In the genomic region with DNA sequence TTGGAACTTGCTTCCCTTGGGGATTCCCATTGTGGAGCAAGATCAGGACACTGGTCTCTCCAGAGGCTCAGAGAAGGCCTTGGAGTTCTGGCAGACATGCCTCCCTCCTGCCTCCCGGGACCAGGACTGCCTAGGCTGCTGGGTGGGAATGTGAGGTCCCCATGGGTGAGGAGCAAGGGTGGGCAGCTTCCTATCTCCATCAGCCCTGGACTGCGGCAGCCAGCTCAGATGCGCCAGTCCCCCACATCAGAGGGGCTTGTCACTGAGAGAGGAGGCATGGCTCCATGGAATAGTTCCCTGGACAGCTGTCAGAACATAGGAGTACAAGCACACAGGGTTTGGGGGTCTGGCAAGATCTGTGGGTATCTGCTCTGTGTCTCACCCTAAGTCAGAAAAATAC, we compare ENCODE assay signal across 2 cellular contexts.
TF ChIP-seq lines count a peak whose summit lies in the region.

No MANE protein-coding gene starts in this region.

TF ChIP-seq in H1, 55 proteins besides CTCF, POLR2A, EP300 and RAD21:
- TF ChIP-seq, protein P1, sequence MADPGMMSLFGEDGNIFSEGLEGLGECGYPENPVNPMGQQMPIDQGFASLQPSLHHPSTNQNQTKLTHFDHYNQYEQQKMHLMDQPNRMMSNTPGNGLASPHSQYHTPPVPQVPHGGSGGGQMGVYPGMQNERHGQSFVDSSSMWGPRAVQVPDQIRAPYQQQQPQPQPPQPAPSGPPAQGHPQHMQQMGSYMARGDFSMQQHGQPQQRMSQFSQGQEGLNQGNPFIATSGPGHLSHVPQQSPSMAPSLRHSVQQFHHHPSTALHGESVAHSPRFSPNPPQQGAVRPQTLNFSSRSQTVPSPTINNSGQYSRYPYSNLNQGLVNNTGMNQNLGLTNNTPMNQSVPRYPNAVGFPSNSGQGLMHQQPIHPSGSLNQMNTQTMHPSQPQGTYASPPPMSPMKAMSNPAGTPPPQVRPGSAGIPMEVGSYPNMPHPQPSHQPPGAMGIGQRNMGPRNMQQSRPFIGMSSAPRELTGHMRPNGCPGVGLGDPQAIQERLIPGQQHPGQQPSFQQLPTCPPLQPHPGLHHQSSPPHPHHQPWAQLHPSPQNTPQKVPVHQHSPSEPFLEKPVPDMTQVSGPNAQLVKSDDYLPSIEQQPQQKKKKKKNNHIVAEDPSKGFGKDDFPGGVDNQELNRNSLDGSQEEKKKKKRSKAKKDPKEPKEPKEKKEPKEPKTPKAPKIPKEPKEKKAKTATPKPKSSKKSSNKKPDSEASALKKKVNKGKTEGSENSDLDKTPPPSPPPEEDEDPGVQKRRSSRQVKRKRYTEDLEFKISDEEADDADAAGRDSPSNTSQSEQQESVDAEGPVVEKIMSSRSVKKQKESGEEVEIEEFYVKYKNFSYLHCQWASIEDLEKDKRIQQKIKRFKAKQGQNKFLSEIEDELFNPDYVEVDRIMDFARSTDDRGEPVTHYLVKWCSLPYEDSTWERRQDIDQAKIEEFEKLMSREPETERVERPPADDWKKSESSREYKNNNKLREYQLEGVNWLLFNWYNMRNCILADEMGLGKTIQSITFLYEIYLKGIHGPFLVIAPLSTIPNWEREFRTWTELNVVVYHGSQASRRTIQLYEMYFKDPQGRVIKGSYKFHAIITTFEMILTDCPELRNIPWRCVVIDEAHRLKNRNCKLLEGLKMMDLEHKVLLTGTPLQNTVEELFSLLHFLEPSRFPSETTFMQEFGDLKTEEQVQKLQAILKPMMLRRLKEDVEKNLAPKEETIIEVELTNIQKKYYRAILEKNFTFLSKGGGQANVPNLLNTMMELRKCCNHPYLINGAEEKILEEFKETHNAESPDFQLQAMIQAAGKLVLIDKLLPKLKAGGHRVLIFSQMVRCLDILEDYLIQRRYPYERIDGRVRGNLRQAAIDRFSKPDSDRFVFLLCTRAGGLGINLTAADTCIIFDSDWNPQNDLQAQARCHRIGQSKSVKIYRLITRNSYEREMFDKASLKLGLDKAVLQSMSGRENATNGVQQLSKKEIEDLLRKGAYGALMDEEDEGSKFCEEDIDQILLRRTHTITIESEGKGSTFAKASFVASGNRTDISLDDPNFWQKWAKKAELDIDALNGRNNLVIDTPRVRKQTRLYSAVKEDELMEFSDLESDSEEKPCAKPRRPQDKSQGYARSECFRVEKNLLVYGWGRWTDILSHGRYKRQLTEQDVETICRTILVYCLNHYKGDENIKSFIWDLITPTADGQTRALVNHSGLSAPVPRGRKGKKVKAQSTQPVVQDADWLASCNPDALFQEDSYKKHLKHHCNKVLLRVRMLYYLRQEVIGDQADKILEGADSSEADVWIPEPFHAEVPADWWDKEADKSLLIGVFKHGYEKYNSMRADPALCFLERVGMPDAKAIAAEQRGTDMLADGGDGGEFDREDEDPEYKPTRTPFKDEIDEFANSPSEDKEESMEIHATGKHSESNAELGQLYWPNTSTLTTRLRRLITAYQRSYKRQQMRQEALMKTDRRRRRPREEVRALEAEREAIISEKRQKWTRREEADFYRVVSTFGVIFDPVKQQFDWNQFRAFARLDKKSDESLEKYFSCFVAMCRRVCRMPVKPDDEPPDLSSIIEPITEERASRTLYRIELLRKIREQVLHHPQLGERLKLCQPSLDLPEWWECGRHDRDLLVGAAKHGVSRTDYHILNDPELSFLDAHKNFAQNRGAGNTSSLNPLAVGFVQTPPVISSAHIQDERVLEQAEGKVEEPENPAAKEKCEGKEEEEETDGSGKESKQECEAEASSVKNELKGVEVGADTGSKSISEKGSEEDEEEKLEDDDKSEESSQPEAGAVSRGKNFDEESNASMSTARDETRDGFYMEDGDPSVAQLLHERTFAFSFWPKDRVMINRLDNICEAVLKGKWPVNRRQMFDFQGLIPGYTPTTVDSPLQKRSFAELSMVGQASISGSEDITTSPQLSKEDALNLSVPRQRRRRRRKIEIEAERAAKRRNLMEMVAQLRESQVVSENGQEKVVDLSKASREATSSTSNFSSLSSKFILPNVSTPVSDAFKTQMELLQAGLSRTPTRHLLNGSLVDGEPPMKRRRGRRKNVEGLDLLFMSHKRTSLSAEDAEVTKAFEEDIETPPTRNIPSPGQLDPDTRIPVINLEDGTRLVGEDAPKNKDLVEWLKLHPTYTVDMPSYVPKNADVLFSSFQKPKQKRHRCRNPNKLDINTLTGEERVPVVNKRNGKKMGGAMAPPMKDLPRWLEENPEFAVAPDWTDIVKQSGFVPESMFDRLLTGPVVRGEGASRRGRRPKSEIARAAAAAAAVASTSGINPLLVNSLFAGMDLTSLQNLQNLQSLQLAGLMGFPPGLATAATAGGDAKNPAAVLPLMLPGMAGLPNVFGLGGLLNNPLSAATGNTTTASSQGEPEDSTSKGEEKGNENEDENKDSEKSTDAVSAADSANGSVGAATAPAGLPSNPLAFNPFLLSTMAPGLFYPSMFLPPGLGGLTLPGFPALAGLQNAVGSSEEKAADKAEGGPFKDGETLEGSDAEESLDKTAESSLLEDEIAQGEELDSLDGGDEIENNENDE (IDR thresholded peaks at IDR 0.05; ENCODE audit: insufficient replicate concordance, low read length), result no peak
- no peak for TF ChIP-seq CEBPB (IDR thresholded peaks at IDR 0.05; ENCODE audit: low read depth, low read length)

TF ChIP-seq in neural cell, 6 proteins besides CTCF, POLR2A, EP300 and RAD21:
- TF ChIP-seq TAF1 (IDR thresholded peaks at IDR 0.05; ENCODE audit: low read depth), result no peak
- TF ChIP-seq SMC3 (conservative IDR thresholded peaks at IDR 0.05; ENCODE audit: poor library complexity), result no peak
- TF ChIP-seq POLR2AphosphoS5 (IDR thresholded peaks at IDR 0.05), result no peak
- no peak for TF ChIP-seq MXI1 (conservative IDR thresholded peaks at IDR 0.05; ENCODE audit: poor library complexity, severe bottlenecking)
- TF ChIP-seq, protein P2, sequence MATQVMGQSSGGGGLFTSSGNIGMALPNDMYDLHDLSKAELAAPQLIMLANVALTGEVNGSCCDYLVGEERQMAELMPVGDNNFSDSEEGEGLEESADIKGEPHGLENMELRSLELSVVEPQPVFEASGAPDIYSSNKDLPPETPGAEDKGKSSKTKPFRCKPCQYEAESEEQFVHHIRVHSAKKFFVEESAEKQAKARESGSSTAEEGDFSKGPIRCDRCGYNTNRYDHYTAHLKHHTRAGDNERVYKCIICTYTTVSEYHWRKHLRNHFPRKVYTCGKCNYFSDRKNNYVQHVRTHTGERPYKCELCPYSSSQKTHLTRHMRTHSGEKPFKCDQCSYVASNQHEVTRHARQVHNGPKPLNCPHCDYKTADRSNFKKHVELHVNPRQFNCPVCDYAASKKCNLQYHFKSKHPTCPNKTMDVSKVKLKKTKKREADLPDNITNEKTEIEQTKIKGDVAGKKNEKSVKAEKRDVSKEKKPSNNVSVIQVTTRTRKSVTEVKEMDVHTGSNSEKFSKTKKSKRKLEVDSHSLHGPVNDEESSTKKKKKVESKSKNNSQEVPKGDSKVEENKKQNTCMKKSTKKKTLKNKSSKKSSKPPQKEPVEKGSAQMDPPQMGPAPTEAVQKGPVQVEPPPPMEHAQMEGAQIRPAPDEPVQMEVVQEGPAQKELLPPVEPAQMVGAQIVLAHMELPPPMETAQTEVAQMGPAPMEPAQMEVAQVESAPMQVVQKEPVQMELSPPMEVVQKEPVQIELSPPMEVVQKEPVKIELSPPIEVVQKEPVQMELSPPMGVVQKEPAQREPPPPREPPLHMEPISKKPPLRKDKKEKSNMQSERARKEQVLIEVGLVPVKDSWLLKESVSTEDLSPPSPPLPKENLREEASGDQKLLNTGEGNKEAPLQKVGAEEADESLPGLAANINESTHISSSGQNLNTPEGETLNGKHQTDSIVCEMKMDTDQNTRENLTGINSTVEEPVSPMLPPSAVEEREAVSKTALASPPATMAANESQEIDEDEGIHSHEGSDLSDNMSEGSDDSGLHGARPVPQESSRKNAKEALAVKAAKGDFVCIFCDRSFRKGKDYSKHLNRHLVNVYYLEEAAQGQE (IDR thresholded peaks at IDR 0.05; ENCODE audit: borderline replicate concordance), result no peak
- TF ChIP-seq EZH2 (IDR thresholded peaks at IDR 0.05; ENCODE audit: borderline replicate concordance, insufficient read depth, low read length, poor library complexity, severe bottlenecking), result no peak
